ENCODE assay signal across 1 cellular context in genomic region chr19:32858559-32858958, GRCh38.
TF ChIP-seq lines count a peak whose summit lies in the region.

No MANE protein-coding gene starts in this region.

TF ChIP-seq in A549, 52 proteins besides CTCF, POLR2A, EP300 and RAD21:
- TF ChIP-seq HES2 (IDR thresholded peaks at IDR 0.05), result no peak
- peak; percentile 83 for TF ChIP-seq ZC3H11A (IDR thresholded peaks at IDR 0.05)
TF ChIP-seq in A549: peak in this region for 1.
